Comparison of ENCODE assay signal across 8 cellular contexts in the genomic region with DNA sequence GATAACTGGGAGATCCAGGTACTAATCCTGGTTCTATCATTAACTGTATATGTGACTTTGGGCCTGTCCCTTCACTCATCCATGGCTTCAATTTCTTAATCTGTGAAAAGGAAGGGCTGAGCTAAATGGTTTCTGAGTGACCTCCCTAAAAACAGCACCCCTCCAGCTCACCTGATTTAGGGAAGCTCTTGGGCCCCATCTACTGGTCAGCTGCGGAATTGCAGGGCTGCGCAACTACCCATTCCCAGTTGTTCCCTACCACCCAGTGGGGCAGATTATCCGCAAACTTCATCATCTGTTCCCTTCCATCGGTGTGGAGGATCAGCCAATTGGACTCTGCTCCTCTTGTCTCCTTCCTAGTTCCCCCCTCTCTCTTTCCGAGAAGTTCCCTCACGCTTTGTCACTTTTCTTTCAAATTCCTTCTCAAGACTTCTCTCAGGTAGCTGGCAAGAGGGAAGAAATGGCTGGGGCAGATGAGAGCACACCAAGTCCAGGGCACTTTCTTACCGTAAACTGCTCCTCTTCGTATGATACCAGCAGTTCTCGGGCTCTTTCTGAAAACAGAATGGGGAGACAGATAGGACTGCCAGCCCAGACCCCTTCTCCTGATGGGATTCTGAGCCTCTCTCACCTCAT. TPM values are rescaled to one million over a fixed set of nuclear protein-coding genes. Genes with fewer than 3 reads are reported as not detected.
DNase-seq lines count a peak whose midpoint lies in the region; ATAC-seq, FAIRE-seq and TF ChIP-seq lines count a peak whose summit lies in the region.

No MANE protein-coding gene starts in this region.

- no peak overlapping the region for H3K4me2 ChIP-seq in neural progenitor cell

- TF ChIP-seq CTCF in D721Med (IDR thresholded peaks at IDR 0.05; ENCODE audit: insufficient read depth, missing control alignments) = peak; percentile 56
- TF ChIP-seq CTCF in epithelial cell of proximal tubule (conservative IDR thresholded peaks at IDR 0.05; ENCODE audit: low read depth, low read length) = peak; percentile 87
- peak; percentile 90 for TF ChIP-seq CTCF in neural progenitor cell (IDR thresholded peaks at IDR 0.05)

- peaks cover 19% of the 10 kb centered on the region for H3K4me1 Mint-ChIP-seq in activated CD8-positive, alpha-beta T cell treated with anti-CD3 and anti-CD28 coated beads, Interleukin-2, amount 10 ng/mL, durations not matched to agents 7 days and 5 days (ENCODE audit: low read depth)
- peaks cover 3% of the 10 kb centered on the region for H3K4me1 Mint-ChIP-seq in neural progenitor cell

- no peaks in the 10 kb centered on the region for H3K4me1 ChIP-seq in neural progenitor cell

- peak; percentile 55 for ATAC-seq in GM21367 (IDR thresholded peaks at IDR 0.05; ENCODE audit: unreplicated experiment)
- no peak for ATAC-seq in activated CD8-positive, alpha-beta T cell treated with anti-CD3 and anti-CD28 coated beads, Interleukin-2, amount 10 ng/mL, durations not matched to agents 7 days and 5 days

- no peak overlapping the region for H3K27ac Mint-ChIP-seq in activated CD8-positive, alpha-beta T cell treated with anti-CD3 and anti-CD28 coated beads, Interleukin-2, amount 10 ng/mL, durations not matched to agents 7 days and 5 days
- no peak overlapping the region for H3K27ac Mint-ChIP-seq in neural progenitor cell

- H4K20me1 ChIP-seq in neural progenitor cell (ENCODE audit: low read depth) = peaks cover 4% of the 10 kb centered on the region

- H3K9ac ChIP-seq in neural progenitor cell = no peak overlapping the region

- H3K4me3 Mint-ChIP-seq in activated CD8-positive, alpha-beta T cell treated with anti-CD3 and anti-CD28 coated beads, Interleukin-2, amount 10 ng/mL, durations not matched to agents 7 days and 5 days = no peak overlapping the region
- H3K4me3 Mint-ChIP-seq in neural progenitor cell = no peak overlapping the region

- FAIRE-seq in D721Med (lab: Jason Lieb, UNC) = no peak
- FAIRE-seq in urothelium cell line (lab: Jason Lieb, UNC) = peak; percentile 82

- no peaks in the 10 kb centered on the region for H3K9me3 Mint-ChIP-seq in activated CD8-positive, alpha-beta T cell treated with anti-CD3 and anti-CD28 coated beads, Interleukin-2, amount 10 ng/mL, durations not matched to agents 7 days and 5 days (ENCODE audit: insufficient read depth)
- no peaks in the 10 kb centered on the region for H3K9me3 Mint-ChIP-seq in neural progenitor cell

- no peaks in the 10 kb centered on the region for H3K27me3 Mint-ChIP-seq in activated CD8-positive, alpha-beta T cell treated with anti-CD3 and anti-CD28 coated beads, Interleukin-2, amount 10 ng/mL, durations not matched to agents 7 days and 5 days (ENCODE audit: low read depth)
- peaks cover 7% of the 10 kb centered on the region for H3K27me3 Mint-ChIP-seq in neural progenitor cell (ENCODE audit: insufficient read depth, low read depth)

- H2AFZ ChIP-seq in neural progenitor cell (replicated peaks) = no peak overlapping the region

- peaks cover 15% of the 10 kb centered on the region for H3K79me2 ChIP-seq in neural progenitor cell (ENCODE audit: low read depth)

- no peak overlapping the region for H3K27ac ChIP-seq in neural progenitor cell

- peaks cover 8% of the 10 kb centered on the region for H3F3A ChIP-seq in neural progenitor cell (ENCODE audit: low read depth)

- no peaks in the 10 kb centered on the region for H3K27me3 ChIP-seq in neural progenitor cell

- DNase-seq in D721Med (ENCODE audit: insufficient read length, low spot score) (no peak), NCI-H1048 (lab: John Stamatoyannopoulos, UW) (peak; percentile 0), epithelial cell of proximal tubule (ENCODE audit: low read depth) (no peak), neural progenitor cell (ENCODE audit: low spot score) (peak; percentile 50), urothelium cell line (ENCODE audit: low spot score) (peak; percentile 64), NCI-H146 (lab: John Stamatoyannopoulos, UW) (no peak)
- DNase-seq in activated CD8-positive, alpha-beta T cell treated with anti-CD3 and anti-CD28 coated beads, Interleukin-2, amount 10 ng/mL, durations not matched to agents 7 days and 5 days = peak; percentile 50

- no peaks in the 10 kb centered on the region for H3K9me3 ChIP-seq in neural progenitor cell (ENCODE audit: low read depth)

- H3K4me3 ChIP-seq in epithelial cell of proximal tubule (ENCODE audit: low read depth, low read length) (no peak overlapping the region), neural progenitor cell (no peak overlapping the region)

- H3K36me3 Mint-ChIP-seq in activated CD8-positive, alpha-beta T cell treated with anti-CD3 and anti-CD28 coated beads, Interleukin-2, amount 10 ng/mL, durations not matched to agents 7 days and 5 days (ENCODE audit: low read depth) = peaks cover 27% of the 10 kb centered on the region
- H3K36me3 Mint-ChIP-seq in neural progenitor cell = no peaks in the 10 kb centered on the region

- POLR2A ChIA-PET in activated CD8-positive, alpha-beta T cell treated with anti-CD3 and anti-CD28 coated beads, Interleukin-2, amount 10 ng/mL, durations not matched to agents 7 days and 5 days (lab: Charles Lee) = no interaction called here

- CTCF ChIA-PET in activated CD8-positive, alpha-beta T cell treated with anti-CD3 and anti-CD28 coated beads, Interleukin-2, amount 10 ng/mL, durations not matched to agents 7 days and 5 days (lab: Charles Lee) = interaction anchor here (0.6 to 1.6 kb wide), 6 partner anchors 12 to 516 kb away, joined by 3 to 6 read pairs (median 4); no protein-coding TSS in a partner anchor

- no peaks in the 10 kb centered on the region for H3K36me3 ChIP-seq in neural progenitor cell

RNA-seq across cellular contexts. Expression of a gene that starts 5.8 kb away (rescaled TPM):
- 10 to 100 TPM; 50.6 to 51.4 TPM for total RNA-seq in activated CD8-positive, alpha-beta T cell treated with anti-CD3 and anti-CD28 coated beads, Interleukin-2, amount 10 ng/mL, durations not matched to agents 7 days and 5 days
- 23.9 and 39.6 TPM in 2 replicates for total RNA-seq in epithelial cell of proximal tubule
- total RNA-seq in neural progenitor cell (ENCODE audit: low replicate concordance) = 45.9 and 56.2 TPM in 2 replicates

Comparison
In these comparisons a context has a peak if more than half of its experiments do, and no peak if none do; other contexts are left out.
1. DNase-seq: peak in NCI-H1048 (single experiment), activated CD8-positive, alpha-beta T cell treated with anti-CD3 and anti-CD28 coated beads, Interleukin-2, amount 10 ng/mL, durations not matched to agents 7 days and 5 days (single experiment), neural progenitor cell (single experiment) and urothelium cell line (single experiment); none in D721Med (single experiment), epithelial cell of proximal tubule (single experiment) and NCI-H146 (single experiment).
2. Peak in every context shown above with its lines, with median percentiles within 50 percentile points of each other: CTCF ChIP-seq.